26 cellular contexts compared by ENCODE assay signal in the genomic region with DNA sequence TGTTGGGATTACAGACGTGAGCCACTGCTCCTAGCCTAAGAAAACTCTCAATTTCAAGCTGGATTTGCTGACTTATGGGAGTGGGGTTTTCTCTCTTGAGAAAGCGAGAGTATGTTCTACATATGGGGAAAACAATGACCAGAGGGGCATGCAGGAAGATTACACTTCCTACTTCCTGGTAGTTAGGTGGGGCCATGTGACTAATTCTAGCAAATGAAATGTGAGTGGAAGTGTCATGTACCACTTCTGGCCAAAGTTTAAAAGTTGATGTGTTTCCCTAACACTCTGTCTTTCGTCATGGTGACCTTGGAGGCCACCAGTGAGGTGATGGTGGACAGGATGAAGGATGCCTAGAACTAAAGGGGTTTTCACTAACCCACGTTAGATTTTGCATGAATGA. TPM values are rescaled to one million over a fixed set of nuclear protein-coding genes. Genes with fewer than 3 reads are reported as not detected.
"Had no signal": no experiment of that assay in that cellular context is flagged by ENCODE, and none has a peak within 500 bp of the region (broad histone marks: within the 10 kb centered on the region; RNA-seq: fewer than 3 reads in every experiment).

No MANE protein-coding gene starts in this region.

- ATAC-seq: activated CD4-positive, CD25-positive, alpha-beta regulatory T cell treated with anti-CD3 and anti-CD28 coated beads, Interleukin-2, amount 50 U/mL, for 24 hours; activated CD8-positive, alpha-beta T cell treated with anti-CD3 and anti-CD28 coated beads for 36 hours had no signal

- DNase-seq: activated CD4-positive, alpha-beta T cell treated with anti-CD3 and anti-CD28 coated beads for 4 hours; activated CD8-positive, alpha-beta memory T cell treated with anti-CD3 and anti-CD28 coated beads, Interleukin-2, amount 50 U/mL, for 48 hours; activated CD8-positive, alpha-beta T cell treated with anti-CD3 and anti-CD28 coated beads for 36 hours; activated naive CD4-positive, alpha-beta T cell treated with anti-CD3 and anti-CD28 coated beads, Interleukin-2, amount 50 U/mL, for 16 hours; activated naive CD8-positive, alpha-beta T cell treated with anti-CD3 and anti-CD28 coated beads, Interleukin-2, amount 10 ng/mL, durations not matched to agents 7 days and 5 days; activated T-cell treated with anti-CD3 and anti-CD28 coated beads, Interleukin-2, amount 50 U/mL, for 1 hour; adrenal gland; aorta; central memory CD4-positive, alpha-beta T cell; MG63; MV-4-11; NCI-H1105; NCI-H1436; NCI-H1694 treated with DMSO at 0.1 percent for 48 hours; NCI-H2029 treated with DMSO at 0.1 percent for 48 hours; NCI-H510A treated with DMSO at 0.1 percent for 48 hours; NCI-H69; NK-92 treated with Interleukin-12 subunit alpha and Interleukin-12 subunit beta, amount 100 ng/mL, for 24 hours; Peyer's patch; Right ventricle myocardium superior; SJCRH30; SK-N-SH; SW 1271; T-helper 9 cell; WERI-Rb-1 had no signal

RNA-seq across cellular contexts. Expression of gene PARVG, which starts 50.5 kb away (rescaled TPM):
- total RNA-seq: SJCRH30 had no signal
